ENCODE assay signal across 22 cellular contexts in genomic region chr1:41509270-41509671, GRCh38. TPM values are rescaled to one million over a fixed set of nuclear protein-coding genes. Genes with fewer than 3 reads are reported as not detected.
A peak's percentile ranks its signal among the peaks of the same experiment; 100 is the strongest.
DNase-seq lines count a peak whose midpoint lies in the region; ATAC-seq and TF ChIP-seq lines count a peak whose summit lies in the region.
"Had no signal": no experiment of that assay in that cellular context is flagged by ENCODE, and none has a peak within 500 bp of the region (broad histone marks: within the 10 kb centered on the region; RNA-seq: fewer than 3 reads in every experiment).

No MANE protein-coding gene starts in this region.

- H3K27ac Mint-ChIP-seq in stimulated activated naive B cell treated with anti-CD40 and anti-IgM and Interleukin-4, amounts not matched to agents 10 μg/mL and 1 μg/mL and 100 μg/mL, for 72 hours, result peak overlapping the region; percentile 75
- H3K27ac Mint-ChIP-seq: CD14-positive monocyte; T-helper 1 cell treated with Interleukin-12 subunit alpha and Interleukin-12 subunit beta and Interleukin-4 antibody, amounts not matched to agents 30 μg/mL and 1 μg/mL, for 36 hours had no signal

- no peaks in the 10 kb centered on the region for H3K9me3 Mint-ChIP-seq in stimulated activated naive B cell treated with anti-CD40 and anti-IgM and Interleukin-4, amounts not matched to agents 10 μg/mL and 1 μg/mL and 100 μg/mL, for 72 hours
- H3K9me3 Mint-ChIP-seq: T-helper 1 cell treated with Interleukin-12 subunit alpha and Interleukin-12 subunit beta and Interleukin-4 antibody, amounts not matched to agents 30 μg/mL and 1 μg/mL, for 36 hours had no signal

- no peaks in the 10 kb centered on the region for H3K9me3 ChIP-seq in OCI-LY3 (ENCODE audit: insufficient read depth, low read length)

- H3K4me1 Mint-ChIP-seq in stimulated activated naive B cell treated with anti-CD40 and anti-IgM and Interleukin-4, amounts not matched to agents 10 μg/mL and 1 μg/mL and 100 μg/mL, for 72 hours, result peaks cover 24 to 33% of the 10 kb centered on the region in 2 donors

- H2AFZ ChIP-seq in OCI-LY3 (ENCODE audit: low read depth, low read length), result no peak overlapping the region

- peak overlapping the region in 1 of 2 donors; percentile 20 for H3K4me3 Mint-ChIP-seq in stimulated activated naive B cell treated with anti-CD40 and anti-IgM and Interleukin-4, amounts not matched to agents 10 μg/mL and 1 μg/mL and 100 μg/mL, for 72 hours
- H3K4me3 Mint-ChIP-seq: CD14-positive monocyte; T-helper 1 cell treated with Interleukin-12 subunit alpha and Interleukin-12 subunit beta and Interleukin-4 antibody, amounts not matched to agents 30 μg/mL and 1 μg/mL, for 36 hours had no signal

- H3K4me3 ChIP-seq in OCI-LY3 (ENCODE audit: low read length), result no peak overlapping the region

- no peaks in the 10 kb centered on the region for H3K79me2 ChIP-seq in OCI-LY3 (ENCODE audit: low read length)

- H3K4me1 ChIP-seq in OCI-LY3 (ENCODE audit: low read length), result peaks cover 5% of the 10 kb centered on the region

- H3K27ac ChIP-seq in OCI-LY3 (ENCODE audit: low read length), result peak overlapping the region; percentile 32
- H3K27ac ChIP-seq: HL-60, KMS-11 had no signal

- H3K9ac ChIP-seq in OCI-LY3 (ENCODE audit: low read length), result no peak overlapping the region
- H3K9ac ChIP-seq: KMS-11 had no signal

- intact Hi-C loops in Right ventricle myocardium inferior (cut with DNase I), result no loop called here
- intact Hi-C loops in cardiac septum (cut with DNase I), result no loop called here

- no peak overlapping the region for H3K4me2 ChIP-seq in OCI-LY3 (ENCODE audit: low read length)
- H3K4me2 ChIP-seq: KMS-11 had no signal

- peaks cover 34 to 44% of the 10 kb centered on the region in 2 donors for H3K36me3 Mint-ChIP-seq in stimulated activated naive B cell treated with anti-CD40 and anti-IgM and Interleukin-4, amounts not matched to agents 10 μg/mL and 1 μg/mL and 100 μg/mL, for 72 hours

- H3K27me3 ChIP-seq in OCI-LY3 (ENCODE audit: low read depth, low read length), result no peaks in the 10 kb centered on the region

- peaks cover 25% of the 10 kb centered on the region for H3K36me3 ChIP-seq in OCI-LY3 (replicated peaks; ENCODE audit: low read depth, low read length)

- ATAC-seq in Right ventricle myocardium inferior (no peak), GM18868 (IDR thresholded peaks at IDR 0.05; ENCODE audit: unreplicated experiment) (peak; percentile 42), HG02798 (IDR thresholded peaks at IDR 0.05; ENCODE audit: poor library complexity, unreplicated experiment) (no peak)
- ATAC-seq in stimulated activated naive B cell treated with anti-CD40 and anti-IgM and Interleukin-4, amounts not matched to agents 10 μg/mL and 1 μg/mL and 100 μg/mL, for 72 hours (replicated peaks), result peak; percentile 74 to 86
- ATAC-seq: SK-N-SH treated with all-trans-retinoic acid at 6 μM for 48 hours had no signal

- H4K20me1 ChIP-seq in OCI-LY3 (ENCODE audit: insufficient read depth, low read length), result no peaks in the 10 kb centered on the region

- H3K27me3 Mint-ChIP-seq in stimulated activated naive B cell treated with anti-CD40 and anti-IgM and Interleukin-4, amounts not matched to agents 10 μg/mL and 1 μg/mL and 100 μg/mL, for 72 hours, result no peaks in the 10 kb centered on the region

- TF ChIP-seq CTCF in OCI-LY3 (IDR thresholded peaks at IDR 0.05; ENCODE audit: low read depth, low read length), result no peak

- DNase-seq in Right ventricle myocardium inferior (ENCODE audit: missing footprints) (peak; percentile 53), cardiac septum (ENCODE audit: low spot score) (no peak), NCI-H2081 (lab: John Stamatoyannopoulos, UW) (no peak)
- DNase-seq in stimulated activated naive B cell treated with anti-CD40 and anti-IgM and Interleukin-4, amounts not matched to agents 10 μg/mL and 1 μg/mL and 100 μg/mL, for 72 hours, result no peak
- DNase-seq: ACHN; DMS79 treated with DMSO at 0.1 percent for 48 hours; NCI-H1092; NCI-H1694; NCI-H510A; NCI-H748 treated with DMSO at 0.1 percent for 48 hours; NK-92 treated with Interleukin-12 subunit alpha and Interleukin-12 subunit beta, amount 100 ng/mL, for 24 hours; RPMI8226; SIG-M5 had no signal

RNA-seq across cellular contexts. Expression of gene EDN2, which starts 24.8 kb away (rescaled TPM):
- total RNA-seq in Right ventricle myocardium inferior, result not detected
- total RNA-seq in cardiac septum, result 1.1 TPM
- total RNA-seq: HT1080 had no signal

Comparison
In these comparisons a context has a peak if more than half of its experiments do, and no peak if none do; other contexts are left out.
1. ATAC-seq: peak in GM18868 (single experiment) and stimulated activated naive B cell treated with anti-CD40 and anti-IgM and Interleukin-4, amounts not matched to agents 10 μg/mL and 1 μg/mL and 100 μg/mL, for 72 hours (2 of 2); none in Right ventricle myocardium inferior (single experiment) and HG02798 (single experiment).